1 cellular context compared by ENCODE assay signal in genomic region chr11:399731-400211, GRCh38.
TF ChIP-seq lines count a peak whose summit lies in the region.

No MANE protein-coding gene starts in this region.

TF ChIP-seq in K562, 482 proteins besides CTCF, POLR2A, EP300 and RAD21:
- no peak for TF ChIP-seq MTA3 (IDR thresholded peaks at IDR 0.05; ENCODE audit: borderline replicate concordance)
- peak; percentile 57; the same call in 1 of the 2 replicates for TF ChIP-seq POLR2G (IDR thresholded peaks at IDR 0.05; ENCODE audit: low read depth, low read length)
TF ChIP-seq in K562: peak in this region for 1.
